19 cellular contexts compared by ENCODE assay signal in the genomic region with DNA sequence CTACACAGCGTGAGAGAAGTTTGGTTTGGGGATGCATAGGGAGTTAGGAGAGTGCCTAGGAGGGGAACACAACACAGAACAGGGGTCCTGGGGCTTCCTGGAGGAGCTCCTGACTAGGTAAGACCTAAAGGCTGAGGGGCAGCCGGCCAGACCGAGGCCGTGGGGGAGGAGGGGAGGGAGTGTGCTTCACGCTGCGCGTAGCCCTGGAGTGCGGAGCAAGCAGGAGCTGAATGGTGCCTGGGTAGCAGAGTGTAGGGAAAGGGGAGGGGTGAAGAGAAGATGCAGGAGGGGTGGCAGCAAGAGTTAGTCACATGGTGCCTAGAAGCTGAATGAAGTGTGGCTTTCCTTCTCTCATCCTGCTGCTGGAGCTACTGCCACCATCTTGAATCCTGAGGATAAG. TPM values are rescaled to one million over a fixed set of nuclear protein-coding genes. Genes with fewer than 3 reads are reported as not detected.
DNase-seq lines count a peak whose midpoint lies in the region; ATAC-seq lines count a peak whose summit lies in the region.
"Had no signal": no experiment of that assay in that cellular context is flagged by ENCODE, and none has a peak within 500 bp of the region (broad histone marks: within the 10 kb centered on the region; RNA-seq: fewer than 3 reads in every experiment).

No MANE protein-coding gene starts in this region.

- DNase-seq in NCI-H187 treated with DMSO at 0.1 percent for 48 hours (lab: John Stamatoyannopoulos, UW) (peak; percentile 42), NCI-H187 (lab: John Stamatoyannopoulos, UW) (no peak), D341Med (ENCODE audit: low spot score) (peak; percentile 25), left lobe of liver (ENCODE audit: low spot score) (peak; percentile 38)
- DNase-seq: DMS 273 treated with DMSO at 0.1 percent for 48 hours, MM.1S, NCI-H1105, NCI-H1694 treated with DMSO at 0.1 percent for 48 hours, NCI-H2171 treated with DMSO at 0.1 percent for 48 hours, SHP77 treated with DMSO at 0.1 percent for 48 hours had no signal

- no peak for ATAC-seq in left lobe of liver
- no peak for ATAC-seq in HG03520 (IDR thresholded peaks at IDR 0.05; ENCODE audit: unreplicated experiment)
- ATAC-seq in HG02798 (IDR thresholded peaks at IDR 0.05; ENCODE audit: poor library complexity, unreplicated experiment), result no peak
- no peak for ATAC-seq in HG03097 (IDR thresholded peaks at IDR 0.05; ENCODE audit: low FRiP score, unreplicated experiment)
- ATAC-seq: GM23338 had no signal

- peak overlapping the region; percentile 99 for H3K27ac ChIP-seq in cingulate gyrus (ENCODE audit: low read depth, low read length)
- H3K27ac ChIP-seq: 22Rv1, Peyer's patch had no signal

RNA-seq across cellular contexts. Expression of a gene that starts 32.4 kb away (rescaled TPM):
- total RNA-seq in left lobe of liver, result 0.40 TPM
- total RNA-seq: Daoy, GM23338, NCI-H460 had no signal

RNA-seq across cellular contexts. Expression of a gene that starts 38.0 kb away (rescaled TPM):
- 1.6 TPM for total RNA-seq in left lobe of liver

RNA-seq across cellular contexts. Expression of a gene that starts 49.7 kb away (rescaled TPM):
- not detected for total RNA-seq in left lobe of liver
- total RNA-seq: Daoy, GM23338, NCI-H460, Peyer's patch had no signal

Comparison
In these comparisons a context has a peak if more than half of its experiments do, and no peak if none do; other contexts are left out.
1. DNase-seq: peak in NCI-H187 treated with DMSO at 0.1 percent for 48 hours (single experiment), D341Med (single experiment) and left lobe of liver (single experiment); none in NCI-H187 (0 of 2).